Comparison of ENCODE assay signal across 31 cellular contexts in the genomic region with DNA sequence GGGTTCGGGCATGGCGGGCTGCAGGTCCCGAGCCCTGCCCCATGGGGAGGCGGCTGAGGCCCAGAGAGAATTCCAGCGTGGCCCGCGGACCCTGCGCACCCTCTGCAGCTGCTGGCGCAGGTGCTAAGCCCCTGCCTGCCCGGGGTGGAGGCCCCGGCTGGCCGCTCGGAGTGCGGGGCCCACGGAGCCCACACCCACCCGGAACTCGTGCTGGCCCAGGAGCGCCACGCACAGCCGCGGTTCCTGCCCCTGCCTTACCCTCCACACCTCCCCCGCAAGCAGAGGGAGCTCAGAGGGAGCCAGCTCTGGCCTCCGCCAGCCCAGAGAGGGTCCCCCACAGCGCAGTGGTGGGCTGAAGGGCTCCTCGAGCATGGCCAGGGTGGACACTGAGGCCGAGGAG.
"Had no signal": no experiment of that assay in that cellular context is flagged by ENCODE, and none has a peak within 500 bp of the region (broad histone marks: within the 10 kb centered on the region; RNA-seq: fewer than 3 reads in every experiment).

No MANE protein-coding gene starts in this region.

- H3K36me3 ChIP-seq: brain microvascular endothelial cell, colonic mucosa, esophagus squamous epithelium, gastroesophageal sphincter, WERI-Rb-1 had no signal

- H3K27ac ChIP-seq: brain microvascular endothelial cell, colonic mucosa, epithelial cell of prostate, esophagus squamous epithelium, gastroesophageal sphincter, WERI-Rb-1 had no signal

- H3K4me1 ChIP-seq: colonic mucosa, esophagus squamous epithelium, gastroesophageal sphincter had no signal

- H3K4me1 Mint-ChIP-seq: activated B cell treated with CpG ODN at 0.5 μM for 24 hours, T-helper 17 cell had no signal

- H3K4me3 Mint-ChIP-seq: activated B cell treated with CpG ODN at 0.5 μM for 24 hours; activated CD8-positive, alpha-beta T cell treated with anti-CD3 and anti-CD28 coated beads for 36 hours; activated naive CD8-positive, alpha-beta T cell; activated T-helper 1 cell treated with anti-CD3 and anti-CD28 coated beads, Interleukin-12 subunit alpha, Interleukin-12 subunit beta, Interleukin-2, Interleukin-4 antibody, amounts not matched to agents 30 ng/mL and 10 ng/mL and 1 ng/mL, durations not matched to agents 14 hours and 24 hours and 36 hours; T-helper 17 cell; T-helper 2 cell treated with Interferon-gamma antibody and Interleukin-4, amounts not matched to agents 5 μg/mL and 100 μg/mL, for 36 hours had no signal

- ATAC-seq: activated CD4-positive, CD25-positive, alpha-beta regulatory T cell treated with anti-CD3 and anti-CD28 coated beads, Interleukin-2, amount 50 U/mL, for 24 hours; activated CD8-positive, alpha-beta T cell treated with anti-CD3 and anti-CD28 coated beads for 36 hours; gastroesophageal sphincter; SK-N-SH treated with all-trans-retinoic acid at 6 μM for 48 hours; T-helper 17 cell had no signal

- H3K9me3 ChIP-seq: colonic mucosa, gastroesophageal sphincter had no signal

- H3K27ac Mint-ChIP-seq: activated B cell treated with CpG ODN at 0.5 μM for 24 hours; activated CD8-positive, alpha-beta T cell treated with anti-CD3 and anti-CD28 coated beads for 36 hours; activated naive CD8-positive, alpha-beta T cell; activated T-helper 1 cell treated with anti-CD3 and anti-CD28 coated beads, Interleukin-12 subunit alpha, Interleukin-12 subunit beta, Interleukin-2, Interleukin-4 antibody, amounts not matched to agents 30 ng/mL and 10 ng/mL and 1 ng/mL, durations not matched to agents 14 hours and 24 hours and 36 hours; activated T-helper 2 cell treated with anti-CD3 and anti-CD28 coated beads, Interferon-gamma antibody, Interleukin-2, Interleukin-4, amounts not matched to agents 10 μg/mL and 5 μg/mL and 100 μg/mL, durations not matched to agents 14 hours and 24 hours and 36 hours; T-helper 17 cell; T-helper 2 cell treated with Interferon-gamma antibody and Interleukin-4, amounts not matched to agents 5 μg/mL and 100 μg/mL, for 36 hours had no signal

- DNase-seq: activated B cell treated with CpG ODN at 0.5 μM for 24 hours; activated CD4-positive, alpha-beta T cell treated with anti-CD3 and anti-CD28 coated beads for 48 hours; activated CD4-positive, alpha-beta T cell treated with anti-CD3 and anti-CD28 coated beads, Interleukin-2, amount 50 U/mL, for 1 hour; activated CD4-positive, alpha-beta T cell treated with anti-CD3 and anti-CD28 coated beads, Interleukin-2, amount 50 U/mL, for 48 hours; activated CD8-positive, alpha-beta memory T cell treated with anti-CD3 and anti-CD28 coated beads for 24 hours; activated CD8-positive, alpha-beta T cell treated with anti-CD3 and anti-CD28 coated beads for 36 hours; activated effector memory CD4-positive, alpha-beta T cell treated with anti-CD3 and anti-CD28 coated beads, Interleukin-2, amount 50 U/mL, for 16 hours; activated naive CD4-positive, alpha-beta T cell treated with anti-CD3 and anti-CD28 coated beads, Interleukin-2, amount 50 U/mL, for 16 hours; activated naive CD4-positive, alpha-beta T cell treated with Interleukin-2 at 50 U/mL for 16 hours; activated T-cell treated with anti-CD3 and anti-CD28 coated beads, Interleukin-2, amount 50 U/mL, for 48 hours; amniotic stem cell; anterior cingulate cortex; brain microvascular endothelial cell; central memory CD4-positive, alpha-beta T cell; cerebellar nuclear complex; colonic mucosa; effector CD8-positive, alpha-beta T cell; esophagus squamous epithelium; foreskin melanocyte; T-helper 1 cell; T-helper 17 cell; T1000; WERI-Rb-1 had no signal

- H3K36me3 Mint-ChIP-seq: activated naive CD8-positive, alpha-beta T cell had no signal

- H3K4me3 ChIP-seq: colonic mucosa, esophagus squamous epithelium, gastroesophageal sphincter had no signal

- H3K27me3 ChIP-seq: brain microvascular endothelial cell, colonic mucosa, esophagus squamous epithelium, gastroesophageal sphincter had no signal

- H3K27me3 Mint-ChIP-seq: activated B cell treated with CpG ODN at 0.5 μM for 24 hours; activated CD8-positive, alpha-beta T cell treated with anti-CD3 and anti-CD28 coated beads for 36 hours; activated naive CD8-positive, alpha-beta T cell; T-helper 17 cell had no signal
